ENCODE assay signal across 23 cellular contexts in the genomic region with DNA sequence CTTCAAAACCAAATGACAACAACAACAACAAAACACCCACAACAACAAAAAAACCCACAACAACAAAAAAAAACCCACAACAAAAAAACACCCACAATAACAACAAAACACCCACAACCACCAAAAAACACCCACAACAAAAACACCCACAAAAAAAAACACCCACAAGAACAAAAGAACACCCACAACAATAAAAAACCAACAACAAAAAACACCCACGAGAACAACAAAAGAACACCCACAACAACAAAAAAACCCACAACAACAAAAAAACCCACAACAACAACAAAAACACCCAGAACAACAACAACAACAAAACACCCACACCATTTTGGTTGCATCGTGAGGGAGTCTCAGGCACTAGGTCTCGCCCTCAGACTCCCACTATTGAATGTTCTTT.
"Had no signal": no experiment of that assay in that cellular context is flagged by ENCODE, and none has a peak within 500 bp of the region (broad histone marks: within the 10 kb centered on the region; RNA-seq: fewer than 3 reads in every experiment).

No MANE protein-coding gene starts in this region.

- DNase-seq: cortex of kidney; dorsolateral prefrontal cortex; effector CD8-positive, alpha-beta T cell; heart left ventricle; hippocampal formation; kidney glomerular epithelial cell; naive thymus-derived CD4-positive, alpha-beta T cell; nucleus accumbens; pancreas; right cardiac atrium; stimulated activated CD4-positive, alpha-beta T cell treated with anti-CD3 and anti-CD28 coated beads, Interleukin-2, amount 100 ng/mL, for 48 hours; stimulated activated naive CD8-positive, alpha-beta T cell treated with anti-CD3 and anti-CD28 coated beads, Interleukin-15, Interleukin-2, amounts not matched to agents 100 U/mL and 50 U/mL, for 24 hours; thyroid gland; upper lobe of left lung; uterus had no signal

- H3K4me3 Mint-ChIP-seq: naive thymus-derived CD4-positive, alpha-beta T cell; neural crest cell had no signal

- H3K36me3 Mint-ChIP-seq: naive thymus-derived CD4-positive, alpha-beta T cell had no signal

- H3K9me3 ChIP-seq: pancreas, suprapubic skin, thyroid gland, upper lobe of left lung, uterus had no signal

- H3K4me2 ChIP-seq: smooth muscle cell had no signal

- H3K4me1 ChIP-seq: pancreas, suprapubic skin, thyroid gland, uterus had no signal

- FAIRE-seq: endometrium, frontal cortex, islet of Langerhans, pancreas had no signal

- H3K27me3 ChIP-seq: pancreas, thyroid gland, upper lobe of left lung, uterus had no signal

- H3K9me3 Mint-ChIP-seq: neural crest cell had no signal

- H3K36me3 ChIP-seq: heart left ventricle, pancreas, suprapubic skin, thyroid gland, upper lobe of left lung, uterus had no signal

- ATAC-seq: esophagus mucosa; heart left ventricle; naive thymus-derived CD4-positive, alpha-beta T cell; pancreas; right cardiac atrium; stimulated activated naive CD8-positive, alpha-beta T cell treated with anti-CD3 and anti-CD28 coated beads, Interleukin-15, Interleukin-2, amounts not matched to agents 100 U/mL and 50 U/mL, for 24 hours had no signal

- H3K4me3 ChIP-seq: dorsolateral prefrontal cortex, heart left ventricle, pancreas, smooth muscle cell, suprapubic skin, thyroid gland, upper lobe of left lung, uterus had no signal

- H3K27ac Mint-ChIP-seq: naive thymus-derived CD4-positive, alpha-beta T cell; progenitor cell of endocrine pancreas had no signal

- H3K27ac ChIP-seq: dorsolateral prefrontal cortex, heart left ventricle, pancreas, suprapubic skin, thyroid gland, upper lobe of left lung, uterus had no signal
